ENCODE assay signal across 3 cellular contexts in genomic region chr1:6428453-6428852, GRCh38. TPM values are rescaled to one million over a fixed set of nuclear protein-coding genes. Genes with fewer than 3 reads are reported as not detected.
"Had no signal": no experiment of that assay in that cellular context is flagged by ENCODE, and none has a peak within 500 bp of the region (broad histone marks: within the 10 kb centered on the region; RNA-seq: fewer than 3 reads in every experiment).

No MANE protein-coding gene starts in this region.

RNA-seq across cellular contexts. Expression of gene HES2, which starts 8.7 kb away (rescaled TPM):
- total RNA-seq: ascending aorta, cardiac septum, esophagus muscularis mucosa had no signal
